Comparison of ENCODE assay signal across 24 cellular contexts in the genomic region with DNA sequence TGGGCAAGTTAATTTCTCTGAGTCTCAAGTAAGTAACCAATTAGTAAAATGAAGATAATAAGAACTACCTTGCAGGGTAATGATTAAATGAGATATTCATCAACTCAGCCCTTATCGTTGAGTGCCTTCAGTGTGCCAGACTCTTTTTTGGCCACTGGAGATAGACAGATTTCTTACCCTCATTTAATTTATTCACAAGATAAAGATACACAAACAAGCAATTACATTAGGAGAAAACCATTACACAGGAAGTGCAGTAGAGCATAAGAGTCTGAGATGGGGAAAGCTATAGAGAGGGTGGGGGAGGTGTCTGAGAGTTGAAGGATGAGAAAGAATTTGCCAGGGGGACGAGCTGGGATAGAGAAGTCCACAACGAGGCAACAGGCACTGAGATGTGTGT.
A peak's percentile ranks its signal among the peaks of the same experiment; 100 is the strongest.
DNase-seq lines count a peak whose midpoint lies in the region; ATAC-seq, FAIRE-seq and TF ChIP-seq lines count a peak whose summit lies in the region.
"Had no signal": no experiment of that assay in that cellular context is flagged by ENCODE, and none has a peak within 500 bp of the region (broad histone marks: within the 10 kb centered on the region; RNA-seq: fewer than 3 reads in every experiment).

No MANE protein-coding gene starts in this region.

- FAIRE-seq in astrocyte (lab: Jason Lieb, UNC), result no peak

- H3K4me1 Mint-ChIP-seq in HFFc6 (ENCODE audit: low read depth), result peaks cover 69% of the 10 kb centered on the region
- peaks cover 34% of the 10 kb centered on the region for H3K4me1 Mint-ChIP-seq in astrocyte (ENCODE audit: low read depth, unreplicated experiment)
- H3K4me1 Mint-ChIP-seq in nephron, result peaks cover 20% of the 10 kb centered on the region

- H3K27ac ChIP-seq in astrocyte (ENCODE audit: low read depth, low read length), result no peak overlapping the region
- H3K27ac ChIP-seq: skin epidermis had no signal

- no peaks in the 10 kb centered on the region for H3K27me3 ChIP-seq in astrocyte (ENCODE audit: insufficient read depth, low read length)
- H3K27me3 ChIP-seq: MG63 had no signal

- H3K36me3 ChIP-seq in astrocyte (ENCODE audit: insufficient read depth, low read length), result no peaks in the 10 kb centered on the region
- H3K36me3 ChIP-seq: MG63 had no signal

- H3K27me3 Mint-ChIP-seq in HFFc6 (ENCODE audit: insufficient read depth) (no peaks in the 10 kb centered on the region; the same call in none of the 2 replicates), astrocyte (ENCODE audit: low read depth, unreplicated experiment) (no peaks in the 10 kb centered on the region), nephron (ENCODE audit: low read depth) (peaks cover 4% of the 10 kb centered on the region)

- peaks cover 11% of the 10 kb centered on the region for H3K36me3 Mint-ChIP-seq in HFFc6 (ENCODE audit: low read depth)
- peaks cover 2% of the 10 kb centered on the region for H3K36me3 Mint-ChIP-seq in astrocyte (ENCODE audit: low read depth, unreplicated experiment)
- peaks cover 10% of the 10 kb centered on the region for H3K36me3 Mint-ChIP-seq in nephron (ENCODE audit: low read depth)

- TF ChIP-seq CTCF in HFFc6 (IDR thresholded peaks at IDR 0.05) (no peak), astrocyte (IDR thresholded peaks at IDR 0.05; ENCODE audit: insufficient read depth, low read depth, low read length) (no peak), nephron (IDR thresholded peaks at IDR 0.05; ENCODE audit: unreplicated experiment in 3 of 3) (no peak)

- peaks cover 44% of the 10 kb centered on the region for H3K4me1 ChIP-seq in astrocyte (ENCODE audit: insufficient read depth, low read length)

- peak overlapping the region; percentile 39 for H3K4me2 ChIP-seq in astrocyte (ENCODE audit: low read length)

- DNase-seq in DMS 273 (lab: John Stamatoyannopoulos, UW; ENCODE audit: unreplicated experiment) (peak; percentile 17), DMS 273 treated with DMSO at 0.1 percent for 48 hours (lab: John Stamatoyannopoulos, UW) (no peak), HFFc6 (no peak), astrocyte (ENCODE audit: low read depth) (no peak), NCI-H524 (lab: John Stamatoyannopoulos, UW) (no peak), cerebellar nuclear complex (lab: John Stamatoyannopoulos, UW) (no peak)
- DNase-seq: 8988T; activated CD4-positive, alpha-beta memory T cell treated with anti-CD3 and anti-CD28 coated beads, Interleukin-2, amount 10 ng/mL, durations not matched to agents 7 days and 5 days; activated CD4-positive, CD25-positive, alpha-beta regulatory T cell; aorta; central memory CD4-positive, alpha-beta T cell; head of caudate nucleus; MG63; NCI-H146; stimulated activated CD4-positive, alpha-beta T cell treated with anti-CD3 and anti-CD28 coated beads, Interleukin-1b, Interleukin-23, amount 100 ng/mL, for 48 hours; T-helper 9 cell had no signal

- no peaks in the 10 kb centered on the region for H3K79me2 ChIP-seq in astrocyte (ENCODE audit: insufficient read depth, low read length)

- H3K9ac ChIP-seq in astrocyte (ENCODE audit: low read length), result no peak overlapping the region

- no peak overlapping the region for H2AFZ ChIP-seq in astrocyte (ENCODE audit: low read depth, low read length)

- H3K9me3 ChIP-seq in astrocyte (ENCODE audit: insufficient read depth, low read depth, low read length), result no peaks in the 10 kb centered on the region
- H3K9me3 ChIP-seq: MG63 had no signal

- H3K4me3 Mint-ChIP-seq in HFFc6, result no peak overlapping the region
- H3K4me3 Mint-ChIP-seq in astrocyte (ENCODE audit: unreplicated experiment), result no peak overlapping the region
- no peak overlapping the region for H3K4me3 Mint-ChIP-seq in nephron
- H3K4me3 Mint-ChIP-seq: activated CD4-positive, alpha-beta memory T cell treated with anti-CD3 and anti-CD28 coated beads, Interleukin-2, amount 10 ng/mL, durations not matched to agents 7 days and 5 days had no signal

- no peak for ATAC-seq in GM21717 (IDR thresholded peaks at IDR 0.05; ENCODE audit: unreplicated experiment)
- ATAC-seq: activated naive CD4-positive, alpha-beta T cell treated with anti-CD3 and anti-CD28 coated beads, Interleukin-2, amount 50 U/mL, for 72 hours; HCT116; Right ventricle myocardium inferior had no signal

- H3K9me3 Mint-ChIP-seq in HFFc6 (no peaks in the 10 kb centered on the region), astrocyte (ENCODE audit: unreplicated experiment) (no peaks in the 10 kb centered on the region), nephron (no peaks in the 10 kb centered on the region)
- H3K9me3 Mint-ChIP-seq: activated CD4-positive, alpha-beta memory T cell treated with anti-CD3 and anti-CD28 coated beads, Interleukin-2, amount 10 ng/mL, durations not matched to agents 7 days and 5 days; activated naive CD4-positive, alpha-beta T cell treated with anti-CD3 and anti-CD28 coated beads, Interleukin-2, amount 50 U/mL, for 72 hours; activated T-helper 2 cell treated with anti-CD3 and anti-CD28 coated beads, Interferon-gamma antibody, Interleukin-2, Interleukin-4, amounts not matched to agents 10 μg/mL and 5 μg/mL and 100 μg/mL, durations not matched to agents 14 hours and 24 hours and 36 hours had no signal

- no peaks in the 10 kb centered on the region for H4K20me1 ChIP-seq in astrocyte (ENCODE audit: insufficient read depth, low read length)

- H3K27ac Mint-ChIP-seq in HFFc6 (peak overlapping the region; percentile 65), astrocyte (ENCODE audit: unreplicated experiment) (no peak overlapping the region), nephron (peak overlapping the region; percentile 54 to 77 (median 55))
- H3K27ac Mint-ChIP-seq: activated CD4-positive, alpha-beta memory T cell treated with anti-CD3 and anti-CD28 coated beads, Interleukin-2, amount 10 ng/mL, durations not matched to agents 7 days and 5 days; activated naive CD4-positive, alpha-beta T cell treated with anti-CD3 and anti-CD28 coated beads, Interleukin-2, amount 50 U/mL, for 72 hours; activated T-helper 2 cell treated with anti-CD3 and anti-CD28 coated beads, Interferon-gamma antibody, Interleukin-2, Interleukin-4, amounts not matched to agents 10 μg/mL and 5 μg/mL and 100 μg/mL, durations not matched to agents 14 hours and 24 hours and 36 hours had no signal

- no peak overlapping the region for H3K4me3 ChIP-seq in astrocyte (ENCODE audit: insufficient read depth, low read depth, low read length)
- H3K4me3 ChIP-seq: lung, MG63, skin epidermis had no signal
